In genomic region chr20:45372646-45373352, GRCh38 we compare ENCODE assay signal across 9 cellular contexts. TPM values are rescaled to one million over a fixed set of nuclear protein-coding genes. Genes with fewer than 3 reads are reported as not detected.
DNase-seq lines count a peak whose midpoint lies in the region; FAIRE-seq and TF ChIP-seq lines count a peak whose summit lies in the region.
"Had no signal": no experiment of that assay in that cellular context is flagged by ENCODE, and none has a peak within 500 bp of the region (broad histone marks: within the 10 kb centered on the region; RNA-seq: fewer than 3 reads in every experiment).

No MANE protein-coding gene starts in this region.

- no peak for TF ChIP-seq CTCF in testis (IDR thresholded peaks at IDR 0.05)

- WGBS in testis, 2 donors: 31 to 35% methylated on average over 26 to 30 of the region's 30 CpGs

- peak overlapping the region; percentile 48 to 51 for H3K4me3 ChIP-seq in testis

- H3K36me3 ChIP-seq in testis (ENCODE audit: low read depth, missing control alignments): no peaks in the 10 kb centered on the region

- peak overlapping the region; percentile 77 for H3K4me3 Mint-ChIP-seq in T-helper 2 cell treated with Interferon-gamma antibody and Interleukin-4, amounts not matched to agents 5 μg/mL and 100 μg/mL, for 36 hours

- H3K36me3 Mint-ChIP-seq in T-helper 2 cell treated with Interferon-gamma antibody and Interleukin-4, amounts not matched to agents 5 μg/mL and 100 μg/mL, for 36 hours (ENCODE audit: low read depth): peaks cover 13% of the 10 kb centered on the region

- FAIRE-seq in GM12892 (lab: Jason Lieb, UNC): no peak

- intact Hi-C loops in testis (cut with DNase I; ENCODE audit: low total_unique reads): no loop called here

- H3K9me3 Mint-ChIP-seq in T-helper 2 cell treated with Interferon-gamma antibody and Interleukin-4, amounts not matched to agents 5 μg/mL and 100 μg/mL, for 36 hours: no peaks in the 10 kb centered on the region

- peaks cover 25% of the 10 kb centered on the region for H3K4me1 Mint-ChIP-seq in T-helper 2 cell treated with Interferon-gamma antibody and Interleukin-4, amounts not matched to agents 5 μg/mL and 100 μg/mL, for 36 hours (ENCODE audit: low read depth)

- peak overlapping the region; percentile 83 for H3K27ac ChIP-seq in cingulate gyrus (ENCODE audit: low read depth, low read length)
- no peak overlapping the region for H3K27ac ChIP-seq in testis

- DNase-seq in T-helper 2 cell treated with Interferon-gamma antibody and Interleukin-4, amounts not matched to agents 5 μg/mL and 100 μg/mL, for 36 hours (ENCODE audit: low spot score): no peak
- DNase-seq in T-helper 2 cell (no peak), medulla oblongata (ENCODE audit: extremely low spot score) (peak; percentile 70), testis (no peak), HUDEP-2 (lab: John Stamatoyannopoulos, UW; ENCODE audit: unreplicated experiment in 76 of 76) (no peak), GM12892 (ENCODE audit: insufficient read length) (no peak), NCI-H2171 (lab: John Stamatoyannopoulos, UW) (no peak)

- peak overlapping the region; percentile 80 for H3K27ac Mint-ChIP-seq in T-helper 2 cell treated with Interferon-gamma antibody and Interleukin-4, amounts not matched to agents 5 μg/mL and 100 μg/mL, for 36 hours

- H3K9me3 ChIP-seq in testis: no peaks in the 10 kb centered on the region

- H3K4me1 ChIP-seq in testis: peaks cover 3% of the 10 kb centered on the region

- no peaks in the 10 kb centered on the region for H3K27me3 ChIP-seq in testis

- no peak for TF ChIP-seq POLR2A in testis (IDR thresholded peaks at IDR 0.05)
- no peak for TF ChIP-seq POLR2A in GM12892 (IDR thresholded peaks at IDR 0.05; ENCODE audit: low read depth, low read length)

- H3K27me3 Mint-ChIP-seq in T-helper 2 cell treated with Interferon-gamma antibody and Interleukin-4, amounts not matched to agents 5 μg/mL and 100 μg/mL, for 36 hours (ENCODE audit: low read depth): no peaks in the 10 kb centered on the region

RNA-seq across cellular contexts. Expression of gene TP53TG5, which starts 5.3 kb away (rescaled TPM):
- total RNA-seq in testis: 10 to 100 TPM in 1 of 2 donors, 1 to 10 TPM in 1; 6.4 to 12.3 TPM
- 28.2 TPM for polyA plus RNA-seq in testis (ENCODE audit: insufficient read depth, low read depth, low replicate concordance)
- polyA plus RNA-seq in GM12892 (2012; ENCODE audit: missing spikeins): 0.28 TPM
- polyA plus RNA-seq: neural cell had no signal

RNA-seq across cellular contexts. Expression of gene SYS1, which starts 9.8 kb away (rescaled TPM):
- total RNA-seq in testis: 10 to 100 TPM; 33.1 to 34.6 TPM
- polyA plus RNA-seq in testis (ENCODE audit: insufficient read depth, low read depth, low replicate concordance): 20.0 TPM
- 5.2 TPM for polyA plus RNA-seq in GM12892 (2012; ENCODE audit: missing spikeins)

RNA-seq across cellular contexts. Expression of gene SDC4, which starts 24.6 kb away (rescaled TPM):
- 100 to 1,000 TPM; 191 to 234 TPM for total RNA-seq in testis
- 124 TPM for polyA plus RNA-seq in testis (ENCODE audit: insufficient read depth, low read depth, low replicate concordance)
- polyA plus RNA-seq in GM12892 (2012; ENCODE audit: missing spikeins): 3.3 TPM
- polyA plus RNA-seq: neural cell had no signal

RNA-seq across cellular contexts. Expression of gene DBNDD2, which starts 35.3 kb away (rescaled TPM):
- total RNA-seq in testis: 10 to 100 TPM in 1 of 2 donors, 1 to 10 TPM in 1; 7.9 to 10.0 TPM
- polyA plus RNA-seq in testis (ENCODE audit: insufficient read depth, low read depth, low replicate concordance): 39.3 TPM
- 0.89 TPM for polyA plus RNA-seq in GM12892 (2012; ENCODE audit: missing spikeins)

RNA-seq across cellular contexts. Expression of gene PIGT, which starts 43.1 kb away (rescaled TPM):
- 100 to 1,000 TPM; 115 to 140 TPM for total RNA-seq in testis
- 137 TPM for polyA plus RNA-seq in testis (ENCODE audit: insufficient read depth, low read depth, low replicate concordance)
- 20.9 TPM for polyA plus RNA-seq in GM12892 (2012; ENCODE audit: missing spikeins)
